13 cellular contexts compared by ENCODE assay signal in the genomic region with DNA sequence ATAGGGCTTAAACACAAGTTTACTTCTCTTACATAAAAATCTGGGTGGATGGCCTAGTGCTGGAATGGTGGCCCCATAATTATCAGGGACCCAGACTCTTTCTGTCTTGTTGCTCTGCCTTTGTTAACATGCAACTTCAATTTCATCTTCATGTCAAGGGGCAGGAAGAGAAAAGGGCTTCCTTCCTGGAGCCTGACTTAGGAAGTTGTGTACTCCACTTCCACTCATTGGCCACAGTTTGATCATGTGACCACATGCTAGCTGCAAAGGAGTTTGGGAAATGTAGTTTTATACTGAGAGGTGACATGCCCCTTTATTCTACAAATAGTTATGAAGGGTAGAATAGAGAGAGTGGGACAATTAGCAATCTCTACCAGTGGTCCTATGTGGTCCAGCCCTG. TPM values are rescaled to one million over a fixed set of nuclear protein-coding genes. Genes with fewer than 3 reads are reported as not detected.
DNase-seq lines count a peak whose midpoint lies in the region; ATAC-seq, FAIRE-seq and TF ChIP-seq lines count a peak whose summit lies in the region.
"Had no signal": no experiment of that assay in that cellular context is flagged by ENCODE, and none has a peak within 500 bp of the region (broad histone marks: within the 10 kb centered on the region; RNA-seq: fewer than 3 reads in every experiment).

No MANE protein-coding gene starts in this region.

- H3K9me3 ChIP-seq in keratinocyte (ENCODE audit: control insufficient read depth, low read depth, low read length) = no peaks in the 10 kb centered on the region
- peaks cover 7% of the 10 kb centered on the region for H3K9me3 ChIP-seq in mucosa of descending colon

- no peak for TF ChIP-seq CTCF in keratinocyte (optimal IDR thresholded peaks at IDR 0.05 in 1 of 3, IDR thresholded peaks at IDR 0.05 in 1 of 3, conservative IDR thresholded peaks at IDR 0.05 in 1 of 3; ENCODE audit: extremely low read depth in 1 of 3, insufficient read depth in 2 of 3, low read length in 3 of 3)
- no peak for TF ChIP-seq CTCF in mucosa of descending colon (IDR thresholded peaks at IDR 0.05)

- intact Hi-C loops in mucosa of descending colon (cut with DNase I, micrococcal nuclease) = no loop called here

- ATAC-seq in mucosa of descending colon (no peak), GM19463 (IDR thresholded peaks at IDR 0.05; ENCODE audit: unreplicated experiment) (no peak)

- H3K27me3 ChIP-seq in keratinocyte (ENCODE audit: control insufficient read depth, extremely low read depth, insufficient read depth, low read length) = peaks cover 11% of the 10 kb centered on the region

- H3K4me2 ChIP-seq in keratinocyte (ENCODE audit: control insufficient read depth, extremely low read depth, insufficient read depth, low read depth, low read length) = no peak overlapping the region

- no peak overlapping the region for H3K27ac ChIP-seq in keratinocyte (ENCODE audit: control insufficient read depth, insufficient read depth, low read length)
- H3K27ac ChIP-seq: 22Rv1 had no signal

- FAIRE-seq in keratinocyte (lab: Jason Lieb, UNC) = peak; percentile 48
- FAIRE-seq: astrocyte had no signal

- dilution Hi-C loops in keratinocyte (cut with MboI; ENCODE audit: extremely low pct_ligation_motif_present, low sequenced_read_pairs) = no loop called here

- peak; percentile 71 for DNase-seq in DMS 273 (lab: John Stamatoyannopoulos, UW; ENCODE audit: unreplicated experiment)
- DNase-seq in DMS 273 treated with DMSO at 0.1 percent for 48 hours (lab: John Stamatoyannopoulos, UW) = no peak
- DNase-seq in HPDE6-E6E7 (ENCODE audit: extremely low spot score) = peak; percentile 29
- DNase-seq in SK-N-DZ (ENCODE audit: low spot score) = peak; percentile 67
- DNase-seq in keratinocyte (ENCODE audit: low read depth, low spot score) = no peak
- DNase-seq in mucosa of descending colon = no peak
- no peak for DNase-seq in anterior cingulate cortex (lab: John Stamatoyannopoulos, UW)
- DNase-seq: substantia nigra had no signal

- H3K36me3 ChIP-seq in keratinocyte (ENCODE audit: control insufficient read depth in 2 of 2, extremely low read depth in 1 of 2, insufficient read depth in 2 of 2, low read length in 2 of 2) = no peaks in the 10 kb centered on the region
- H3K36me3 ChIP-seq in mucosa of descending colon (ENCODE audit: low read depth) = no peaks in the 10 kb centered on the region

- H4K20me1 ChIP-seq in keratinocyte (ENCODE audit: control insufficient read depth, extremely low read depth, insufficient read depth, low read length) = no peaks in the 10 kb centered on the region

- peak overlapping the region; percentile 11 for H2AFZ ChIP-seq in keratinocyte (ENCODE audit: control insufficient read depth, low read length)

- H3K4me1 ChIP-seq in keratinocyte (ENCODE audit: control insufficient read depth, extremely low read depth, insufficient read depth, low read length) (no peaks in the 10 kb centered on the region), mucosa of descending colon (ENCODE audit: low read depth) (no peaks in the 10 kb centered on the region)

- H3K4me3 ChIP-seq in keratinocyte (ENCODE audit: control insufficient read depth in 2 of 3, extremely low read depth in 1 of 3, insufficient read depth in 2 of 3, low read depth in 1 of 3, low read length in 3 of 3) = no peak overlapping the region
- no peak overlapping the region for H3K4me3 ChIP-seq in mucosa of descending colon

- H3K79me2 ChIP-seq in keratinocyte (ENCODE audit: control insufficient read depth, insufficient read depth, low read length) = no peaks in the 10 kb centered on the region

- H3K9ac ChIP-seq in keratinocyte (ENCODE audit: control insufficient read depth, extremely low read depth, insufficient read depth, low read length) = no peak overlapping the region

- no peaks in the 10 kb centered on the region for H3K9me1 ChIP-seq in keratinocyte (ENCODE audit: control insufficient read depth, extremely low read depth, insufficient read depth, low read length)

RNA-seq across cellular contexts. Expression of gene RHCG, which starts 39.3 kb away (rescaled TPM):
- not detected in 2 replicates for polyA plus RNA-seq in SK-N-DZ (2014; cell fraction: cytosol; rRNA removed)
- not detected in 2 replicates for polyA plus RNA-seq in SK-N-DZ (2014; cell fraction: nucleus; rRNA removed)
- polyA plus RNA-seq in keratinocyte = 6.9 to 41.3 TPM (median 8.9 TPM) in 3 replicates
- polyA plus RNA-seq in keratinocyte (2011; ENCODE audit: low read depth) = 21.5 TPM
- polyA plus RNA-seq in keratinocyte (2011; cell fraction: cytosol; rRNA removed) = 5.2 and 8.2 TPM in 2 replicates
- polyA plus RNA-seq in keratinocyte (2011; cell fraction: nucleus; rRNA removed) = 19.5 and 31.0 TPM in 2 replicates
- 7.5 and 72.5 TPM in 2 replicates for polyA plus RNA-seq in keratinocyte (2012; ENCODE audit: low replicate concordance)
- 17.8 to 79.6 TPM (median 20.1 TPM) in 3 replicates for polyA minus RNA-seq in keratinocyte
- 12.1 TPM for polyA minus RNA-seq in keratinocyte (2011; cell fraction: cytosol; rRNA and poly(A)+ RNA removed)
- 17.7 and 35.1 TPM in 2 replicates for polyA minus RNA-seq in keratinocyte (2011; cell fraction: nucleus; rRNA and poly(A)+ RNA removed)
- total RNA-seq in mucosa of descending colon = under 1 TPM in 1 of 3 donors, not detected in 2; 0.98 TPM
- total RNA-seq: skeletal muscle tissue; T-helper 2 cell treated with Interferon-gamma antibody and Interleukin-4, amounts not matched to agents 100 ng/mL and 5 ng/mL, for 36 hours had no signal

Comparison
In these comparisons a context has a peak if more than half of its experiments do, and no peak if none do; other contexts are left out.
1. DNase-seq: peak in DMS 273 (single experiment), HPDE6-E6E7 (single experiment) and SK-N-DZ (single experiment); none in DMS 273 treated with DMSO at 0.1 percent for 48 hours (single experiment), keratinocyte (single experiment), mucosa of descending colon (0 of 3) and anterior cingulate cortex (0 of 58).